ENCODE assay signal across 8 cellular contexts in the genomic region with DNA sequence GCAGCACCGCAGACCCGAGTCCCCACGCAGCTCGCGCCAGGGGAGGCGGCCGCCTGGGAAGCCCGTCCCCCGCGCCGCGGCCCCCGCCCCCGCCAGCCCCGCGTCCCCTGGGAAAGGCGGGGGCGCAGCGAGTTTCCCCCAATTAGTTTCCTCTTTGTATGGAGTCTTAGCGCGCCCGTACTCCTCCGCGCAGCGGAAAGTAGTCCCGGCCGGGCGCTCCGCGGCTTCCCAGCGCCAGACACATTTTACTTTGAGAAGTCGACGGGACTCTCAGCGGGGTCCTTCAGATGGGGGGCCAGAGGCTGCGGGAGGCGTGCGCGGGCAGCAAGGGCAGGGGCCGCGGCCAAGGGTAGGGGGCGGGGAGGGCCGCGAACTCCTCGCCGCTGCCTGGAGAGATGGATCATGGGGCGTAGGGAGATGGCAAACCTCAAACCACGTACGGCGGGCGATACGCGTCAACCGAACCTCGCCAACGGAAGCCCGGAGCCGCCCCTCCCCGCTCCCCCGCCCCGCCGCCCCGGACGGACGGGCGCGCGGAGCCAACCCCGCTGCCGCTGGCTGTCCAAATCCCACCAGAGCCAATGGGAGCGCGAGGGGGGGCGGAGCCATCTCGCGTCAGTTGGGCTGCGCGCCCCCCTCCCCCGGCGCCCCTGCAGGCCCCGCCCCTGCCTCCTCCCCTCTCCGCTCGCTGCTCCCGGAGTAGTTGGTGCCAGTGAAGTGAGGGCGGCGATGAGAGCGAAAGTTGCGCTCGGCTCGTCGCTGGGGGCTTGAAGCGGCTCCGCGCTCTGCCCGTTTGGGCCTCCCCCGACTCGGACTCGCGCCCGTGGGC. TPM values are rescaled to one million over a fixed set of nuclear protein-coding genes. Genes with fewer than 3 reads are reported as not detected.
A peak's percentile ranks its signal among the peaks of the same experiment; 100 is the strongest.
DNase-seq lines count a peak whose midpoint lies in the region; ATAC-seq and TF ChIP-seq lines count a peak whose summit lies in the region.

Gene RCOR1 (plus strand): TSS at position 706 of the 829 bp plus-strand sequence. CDS start 238 bp downstream, outside the sequence.

- no peaks in the 10 kb centered on the region for H3K9me3 ChIP-seq in BE2C

- H3K4me3 ChIP-seq in BE2C (ENCODE audit: low read depth, low read length) (peak within 1 kb of the TSS; percentile 92), kidney epithelial cell (ENCODE audit: low read depth, low read length) (peak within 1 kb of the TSS; percentile 87)

- peaks cover 14% of the 10 kb centered on the region for H3K36me3 Mint-ChIP-seq in activated CD4-positive, alpha-beta T cell treated with anti-CD3 and anti-CD28 coated beads for 36 hours (ENCODE audit: low read depth)
- H3K36me3 Mint-ChIP-seq in chondrocyte (ENCODE audit: low read depth), result no peaks in the 10 kb centered on the region

- peaks cover 33% of the 10 kb centered on the region for H3K4me1 Mint-ChIP-seq in activated CD4-positive, alpha-beta T cell treated with anti-CD3 and anti-CD28 coated beads for 36 hours
- H3K4me1 Mint-ChIP-seq in chondrocyte (ENCODE audit: low read depth), result peaks cover 47% of the 10 kb centered on the region

- TF ChIP-seq CTCF in BE2C (IDR thresholded peaks at IDR 0.05; ENCODE audit: low read depth, low read length), result no peak
- TF ChIP-seq CTCF in chondrocyte (IDR thresholded peaks at IDR 0.05), result no peak
- no peak for TF ChIP-seq CTCF in kidney epithelial cell (IDR thresholded peaks at IDR 0.05; ENCODE audit: insufficient read depth, low read length, poor library complexity, severe bottlenecking)

- POLR2A ChIA-PET in activated CD4-positive, alpha-beta T cell treated with anti-CD3 and anti-CD28 coated beads for 36 hours (lab: Charles Lee), result no interaction called here

- H3K27me3 Mint-ChIP-seq in activated CD4-positive, alpha-beta T cell treated with anti-CD3 and anti-CD28 coated beads for 36 hours, result no peaks in the 10 kb centered on the region
- no peaks in the 10 kb centered on the region for H3K27me3 Mint-ChIP-seq in chondrocyte (ENCODE audit: low read depth)

- H3K4me1 ChIP-seq in BE2C, result peaks cover 10% of the 10 kb centered on the region

- H3K36me3 ChIP-seq in BE2C (peaks cover 13% of the 10 kb centered on the region), kidney epithelial cell (ENCODE audit: control insufficient read depth, insufficient read depth, low read length) (no peaks in the 10 kb centered on the region)

- peak within 1 kb of the TSS; percentile 92 for H3K27ac Mint-ChIP-seq in activated CD4-positive, alpha-beta T cell treated with anti-CD3 and anti-CD28 coated beads for 36 hours
- peak within 1 kb of the TSS; percentile 98 for H3K27ac Mint-ChIP-seq in chondrocyte (ENCODE audit: unreplicated experiment)

- peak; percentile 58 for ATAC-seq in HG03457 (IDR thresholded peaks at IDR 0.05; ENCODE audit: unreplicated experiment)
- peak; percentile 92 for ATAC-seq in activated CD4-positive, alpha-beta T cell treated with anti-CD3 and anti-CD28 coated beads for 36 hours

- H3K27me3 ChIP-seq in BE2C, result no peaks in the 10 kb centered on the region
- no peaks in the 10 kb centered on the region for H3K27me3 ChIP-seq in kidney epithelial cell (ENCODE audit: control insufficient read depth, insufficient read depth, low read length)

- intact Hi-C loops in activated CD4-positive, alpha-beta T cell treated with anti-CD3 and anti-CD28 coated beads for 36 hours (cut with DNase I, micrococcal nuclease), result loop anchor here (1.0 to 10.0 kb wide), 17 partner anchors 37 to 1123 kb away; partner anchors contain the start of genes BAG5 (in 1 of the 2), CDC42BPB (in 1 of the 2), CINP (in 1 of the 2) and COA8 (in 1 of the 2)

- CTCF ChIA-PET in activated CD4-positive, alpha-beta T cell treated with anti-CD3 and anti-CD28 coated beads for 36 hours (lab: Charles Lee), result no interaction called here

- H3K9me3 Mint-ChIP-seq in activated CD4-positive, alpha-beta T cell treated with anti-CD3 and anti-CD28 coated beads for 36 hours (ENCODE audit: low read depth), result no peaks in the 10 kb centered on the region
- H3K9me3 Mint-ChIP-seq in chondrocyte (ENCODE audit: low read depth), result no peaks in the 10 kb centered on the region

- DNase-seq in BE2C (peak; percentile 99), GM19240 (ENCODE audit: insufficient read length, low spot score) (peak; percentile 96), NCI-H524 (lab: John Stamatoyannopoulos, UW) (peak; percentile 98 to 99), chondrocyte (ENCODE audit: low spot score) (peak; percentile 97), kidney epithelial cell (ENCODE audit: low read depth) (peak; percentile 70)
- DNase-seq in activated CD4-positive, alpha-beta T cell treated with anti-CD3 and anti-CD28 coated beads for 36 hours, result peak; percentile 99
- DNase-seq in stimulated activated CD4-positive, alpha-beta T cell treated with anti-CD3 and anti-CD28 coated beads, Interleukin-15, amount 100 ng/mL, for 24 hours, result peak; percentile 99

- H3K4me3 Mint-ChIP-seq in activated CD4-positive, alpha-beta T cell treated with anti-CD3 and anti-CD28 coated beads for 36 hours, result peak within 1 kb of the TSS; percentile 93
- H3K4me3 Mint-ChIP-seq in chondrocyte (ENCODE audit: unreplicated experiment), result peak within 1 kb of the TSS; percentile 92

RNA-seq across cellular contexts. Expression of gene RCOR1, which starts in this region (rescaled TPM):
- polyA plus RNA-seq in BE2C (2012; ENCODE audit: insufficient read depth, insufficient read length, low read depth), result 25.1 TPM
- 10 to 100 TPM; 14.8 to 15.3 TPM for total RNA-seq in activated CD4-positive, alpha-beta T cell treated with anti-CD3 and anti-CD28 coated beads for 36 hours
- total RNA-seq in chondrocyte (19.6 to 25.2 TPM (median 23.7 TPM) in 3 replicates), kidney epithelial cell (13.1 and 13.4 TPM in 2 replicates)

Comparison
In these comparisons a context has a peak if more than half of its experiments do, and no peak if none do; other contexts are left out.
1. Peak in every context shown above with its lines: DNase-seq, ATAC-seq and H3K4me3 ChIP-seq.